9 cellular contexts compared by ENCODE assay signal in the genomic region with DNA sequence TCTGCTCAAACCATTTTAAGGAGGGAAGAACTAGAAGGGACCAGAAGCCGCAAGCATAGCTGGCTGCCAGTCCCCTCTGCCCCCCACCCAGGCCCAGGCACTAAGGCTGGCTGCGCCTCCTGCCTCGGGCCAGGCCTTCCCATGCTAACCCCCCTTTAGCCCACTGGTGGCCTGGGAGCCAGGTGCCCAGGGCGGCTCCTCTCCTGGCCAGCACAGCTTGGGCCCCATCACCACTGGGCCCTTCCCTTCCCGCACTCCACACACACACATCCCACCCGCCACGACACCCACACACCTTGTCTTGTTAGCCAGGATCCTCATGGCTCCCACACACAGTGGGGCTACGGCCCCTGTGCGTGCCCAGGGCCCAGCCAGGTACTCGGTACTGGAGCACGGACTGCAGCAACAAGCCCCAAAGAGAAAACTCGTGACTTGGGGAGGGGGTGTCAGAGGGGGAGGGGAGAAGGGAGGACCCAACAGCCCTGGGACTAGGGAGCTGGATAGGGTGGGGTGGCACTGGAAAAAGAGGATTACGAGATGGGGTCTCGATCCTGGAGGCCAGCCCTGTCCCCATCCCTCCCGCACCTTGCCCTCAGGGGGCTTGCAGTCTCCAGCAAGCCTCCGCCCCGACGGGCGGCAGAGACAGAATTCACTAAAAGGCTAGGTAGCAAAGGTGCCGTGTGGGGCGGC. TPM values are rescaled to one million over a fixed set of nuclear protein-coding genes. Genes with fewer than 3 reads are reported as not detected.
DNase-seq lines count a peak whose midpoint lies in the region; ATAC-seq and TF ChIP-seq lines count a peak whose summit lies in the region.
"Had no signal": no experiment of that assay in that cellular context is flagged by ENCODE, and none has a peak within 500 bp of the region (broad histone marks: within the 10 kb centered on the region; RNA-seq: fewer than 3 reads in every experiment).

No MANE protein-coding gene starts in this region.

- intact Hi-C loops in Caco-2 (cut with micrococcal nuclease; ENCODE audit: unreplicated experiment), result loop anchor here (2.0 to 5.0 kb wide), 2 partner anchors 185 to 287 kb away; a partner anchor contains a TSS
- intact Hi-C loops in activated T-helper 1 cell treated with anti-CD3 and anti-CD28 coated beads, Interleukin-12 subunit alpha, Interleukin-12 subunit beta, Interleukin-2, Interleukin-4 antibody, amounts not matched to agents 30 ng/mL and 10 ng/mL and 1 ng/mL, durations not matched to agents 14 hours and 24 hours and 36 hours (cut with micrococcal nuclease), result loop anchor here (5.0 kb wide), 2 partner anchors 88 to 288 kb away; partner anchors contain the start of gene CENATAC

- POLR2A ChIA-PET in Caco-2 (lab: Charles Lee), result interaction anchor here (0.5 to 7.0 kb wide), 9 partner anchors 17 to 175 kb away, joined by 3 to 171 read pairs (median 4); partner anchors contain the start of genes BCL9L, CENATAC, HMBS and VPS11

- peaks cover 51% of the 10 kb centered on the region for H3K4me1 Mint-ChIP-seq in Caco-2 (ENCODE audit: low read depth, unreplicated experiment)
- peaks cover 43% of the 10 kb centered on the region for H3K4me1 Mint-ChIP-seq in activated T-helper 1 cell treated with anti-CD3 and anti-CD28 coated beads, Interleukin-12 subunit alpha, Interleukin-12 subunit beta, Interleukin-2, Interleukin-4 antibody, amounts not matched to agents 30 ng/mL and 10 ng/mL and 1 ng/mL, durations not matched to agents 14 hours and 24 hours and 36 hours (ENCODE audit: low read depth)

- H3K27ac ChIP-seq in cardiac muscle cell, result peak overlapping the region; percentile 98

- no peaks in the 10 kb centered on the region for H3K27me3 ChIP-seq in Caco-2 (replicated peaks; ENCODE audit: control insufficient read depth, insufficient read depth, low read length)
- H3K27me3 ChIP-seq in cardiac muscle cell, result no peaks in the 10 kb centered on the region

- H3K4me3 ChIP-seq in Caco-2 (ENCODE audit: low read depth, low read length) (peak overlapping the region; percentile 66), cardiac muscle cell (peak overlapping the region; percentile 18), retinal pigment epithelial cell (ENCODE audit: low read length) (peak overlapping the region; percentile 34)
- H3K4me3 ChIP-seq: GM12878 had no signal

- H3K4me1 ChIP-seq in Caco-2 (peaks cover 68% of the 10 kb centered on the region), cardiac muscle cell (ENCODE audit: low read depth) (peaks cover 67% of the 10 kb centered on the region)

- H3K27me3 Mint-ChIP-seq in Caco-2 (ENCODE audit: insufficient read depth, unreplicated experiment), result no peaks in the 10 kb centered on the region
- no peaks in the 10 kb centered on the region for H3K27me3 Mint-ChIP-seq in activated T-helper 1 cell treated with anti-CD3 and anti-CD28 coated beads, Interleukin-12 subunit alpha, Interleukin-12 subunit beta, Interleukin-2, Interleukin-4 antibody, amounts not matched to agents 30 ng/mL and 10 ng/mL and 1 ng/mL, durations not matched to agents 14 hours and 24 hours and 36 hours (ENCODE audit: insufficient read depth)

- H3K36me3 Mint-ChIP-seq in Caco-2 (ENCODE audit: insufficient read depth, unreplicated experiment), result peaks cover 91% of the 10 kb centered on the region
- H3K36me3 Mint-ChIP-seq in activated T-helper 1 cell treated with anti-CD3 and anti-CD28 coated beads, Interleukin-12 subunit alpha, Interleukin-12 subunit beta, Interleukin-2, Interleukin-4 antibody, amounts not matched to agents 30 ng/mL and 10 ng/mL and 1 ng/mL, durations not matched to agents 14 hours and 24 hours and 36 hours (ENCODE audit: low read depth), result peaks cover 15% of the 10 kb centered on the region

- H3K9me3 ChIP-seq in Caco-2 (no peaks in the 10 kb centered on the region), cardiac muscle cell (ENCODE audit: low read depth) (no peaks in the 10 kb centered on the region)

- H3K36me3 ChIP-seq in Caco-2 (ENCODE audit: control insufficient read depth, insufficient read depth, low read length) (peaks cover 15% of the 10 kb centered on the region), cardiac muscle cell (peaks cover under 1% of the 10 kb centered on the region)

- no peaks in the 10 kb centered on the region for H3K9me3 Mint-ChIP-seq in Caco-2 (ENCODE audit: unreplicated experiment)
- H3K9me3 Mint-ChIP-seq in activated T-helper 1 cell treated with anti-CD3 and anti-CD28 coated beads, Interleukin-12 subunit alpha, Interleukin-12 subunit beta, Interleukin-2, Interleukin-4 antibody, amounts not matched to agents 30 ng/mL and 10 ng/mL and 1 ng/mL, durations not matched to agents 14 hours and 24 hours and 36 hours, result no peaks in the 10 kb centered on the region

- peak overlapping the region; percentile 76 for H3K4me3 Mint-ChIP-seq in Caco-2 (ENCODE audit: unreplicated experiment)
- H3K4me3 Mint-ChIP-seq in activated T-helper 1 cell treated with anti-CD3 and anti-CD28 coated beads, Interleukin-12 subunit alpha, Interleukin-12 subunit beta, Interleukin-2, Interleukin-4 antibody, amounts not matched to agents 30 ng/mL and 10 ng/mL and 1 ng/mL, durations not matched to agents 14 hours and 24 hours and 36 hours, result no peak overlapping the region

- TSS peak; percentile 6 for BruUV-seq in Caco-2 (replicated peaks; lab: Mats Ljungman, UMichigan)

- CTCF ChIA-PET in Caco-2 (lab: Charles Lee), result interaction anchor here (0.6 to 7.2 kb wide), 7 partner anchors 14 to 220 kb away, joined by 3 to 170 read pairs (median 5); partner anchors contain the start of gene DDX6

- ATAC-seq in HG03139 (IDR thresholded peaks at IDR 0.05; ENCODE audit: unreplicated experiment) (no peak), HG03025 (IDR thresholded peaks at IDR 0.05; ENCODE audit: low FRiP score, unreplicated experiment) (no peak)
- ATAC-seq: GM12878 had no signal

- TF ChIP-seq CTCF in Caco-2 (IDR thresholded peaks at IDR 0.05; ENCODE audit: insufficient read depth in 1 of 2, low read depth in 1 of 2, low read length in 1 of 2, severe bottlenecking in 1 of 2, unreplicated experiment in 1 of 2) (no peak), cardiac muscle cell (IDR thresholded peaks at IDR 0.05; ENCODE audit: low read depth, low read length) (no peak), retinal pigment epithelial cell (conservative IDR thresholded peaks at IDR 0.05; ENCODE audit: low read depth, low read length) (no peak)

- DNase-seq in Caco-2, result peak in 1 of 2 experiments; percentile 64
- no peak for DNase-seq in activated T-helper 1 cell treated with anti-CD3 and anti-CD28 coated beads, Interleukin-12 subunit alpha, Interleukin-12 subunit beta, Interleukin-2, Interleukin-4 antibody, amounts not matched to agents 30 ng/mL and 10 ng/mL and 1 ng/mL, durations not matched to agents 14 hours and 24 hours and 36 hours (ENCODE audit: low spot score)
- no peak for DNase-seq in cardiac muscle cell (ENCODE audit: low read depth in 1 of 2, low spot score in 1 of 2)
- DNase-seq in retinal pigment epithelial cell (ENCODE audit: low read depth), result no peak
- no peak for DNase-seq in NCI-H2171 treated with DMSO at 0.1 percent for 48 hours (lab: John Stamatoyannopoulos, UW)
- no peak for DNase-seq in NCI-H82 treated with DMSO at 0.1 percent for 48 hours (lab: John Stamatoyannopoulos, UW; ENCODE audit: unreplicated experiment)

- peak overlapping the region; percentile 96 for H3K27ac Mint-ChIP-seq in Caco-2 (ENCODE audit: unreplicated experiment)
- H3K27ac Mint-ChIP-seq in activated T-helper 1 cell treated with anti-CD3 and anti-CD28 coated beads, Interleukin-12 subunit alpha, Interleukin-12 subunit beta, Interleukin-2, Interleukin-4 antibody, amounts not matched to agents 30 ng/mL and 10 ng/mL and 1 ng/mL, durations not matched to agents 14 hours and 24 hours and 36 hours, result peak overlapping the region; percentile 34

RNA-seq across cellular contexts. Expression of gene BCL9L, which starts 16.0 kb away (rescaled TPM):
- total RNA-seq in Caco-2 (2022) (186 and 203 TPM in 2 replicates), cardiac muscle cell (15.9 and 22.9 TPM in 2 replicates)
- 27.3 and 32.4 TPM in 2 replicates for total RNA-seq in activated T-helper 1 cell treated with anti-CD3 and anti-CD28 coated beads, Interleukin-12 subunit alpha, Interleukin-12 subunit beta, Interleukin-2, Interleukin-4 antibody, amounts not matched to agents 30 ng/mL and 10 ng/mL and 1 ng/mL, durations not matched to agents 14 hours and 24 hours and 36 hours
- polyA plus RNA-seq in cardiac muscle cell, result 10.0 and 11.2 TPM in 2 replicates

RNA-seq across cellular contexts. Expression of gene CXCR5, which starts 26.1 kb away (rescaled TPM):
- total RNA-seq in Caco-2 (2022) (not detected in 2 replicates), cardiac muscle cell (not detected in 2 replicates)
- total RNA-seq in activated T-helper 1 cell treated with anti-CD3 and anti-CD28 coated beads, Interleukin-12 subunit alpha, Interleukin-12 subunit beta, Interleukin-2, Interleukin-4 antibody, amounts not matched to agents 30 ng/mL and 10 ng/mL and 1 ng/mL, durations not matched to agents 14 hours and 24 hours and 36 hours, result 5.1 and 5.5 TPM in 2 replicates
- polyA plus RNA-seq in cardiac muscle cell, result not detected in 2 replicates

RNA-seq across cellular contexts. Expression of gene UPK2, which starts 46.3 kb away (rescaled TPM):
- total RNA-seq in Caco-2 (2022) (1.8 and 3.5 TPM in 2 replicates), cardiac muscle cell (0.89 TPM in 1 of 2 replicates, not detected in the other)
- not detected in 2 replicates for total RNA-seq in activated T-helper 1 cell treated with anti-CD3 and anti-CD28 coated beads, Interleukin-12 subunit alpha, Interleukin-12 subunit beta, Interleukin-2, Interleukin-4 antibody, amounts not matched to agents 30 ng/mL and 10 ng/mL and 1 ng/mL, durations not matched to agents 14 hours and 24 hours and 36 hours
- 1.4 and 3.3 TPM in 2 replicates for polyA plus RNA-seq in cardiac muscle cell
